1 cellular context compared by ENCODE assay signal in genomic region chr6:150835620-150836019, GRCh38.
TF ChIP-seq lines count a peak whose summit lies in the region.

No MANE protein-coding gene starts in this region.

TF ChIP-seq in K562, 482 proteins besides CTCF, POLR2A, EP300 and RAD21 (continued from another document):
- TF ChIP-seq ARID3B (CRISPR knock-in tag; IDR thresholded peaks at IDR 0.05; ENCODE audit: borderline replicate concordance) (no peak), BHLHE40 (IDR thresholded peaks at IDR 0.05; ENCODE audit: low read length) (no peak), ZC3H11A (IDR thresholded peaks at IDR 0.05; ENCODE audit: low read depth, low read length) (no peak), TBP (optimal IDR thresholded peaks at IDR 0.05; ENCODE audit: low read depth, low read length) (no peak), ZNF398 (CRISPR knock-in tag; IDR thresholded peaks at IDR 0.05) (no peak), TBL1XR1 (IDR thresholded peaks at IDR 0.05; ENCODE audit: low read length in 2 of 2) (no peak), RBM15 (IDR thresholded peaks at IDR 0.05; ENCODE audit: insufficient read depth, low read length) (no peak), CLOCK (CRISPR knock-in tag; IDR thresholded peaks at IDR 0.05; ENCODE audit: borderline replicate concordance) (no peak), ZNF197 (CRISPR knock-in tag; IDR thresholded peaks at IDR 0.05; ENCODE audit: low read depth) (no peak), RFX5 (IDR thresholded peaks at IDR 0.05; ENCODE audit: low read depth, low read length) (no peak), ZNF274 (IDR thresholded peaks at IDR 0.05; ENCODE audit: borderline replicate concordance, low read depth, low read length) (no peak), CBX1 (IDR thresholded peaks at IDR 0.05; ENCODE audit: low read depth) (no peak), MYC (IDR thresholded peaks at IDR 0.05; ENCODE audit: low read depth, low read length) (no peak), MYC (CRISPR knock-in tag; IDR thresholded peaks at IDR 0.05; ENCODE audit: borderline replicate concordance, low read depth) (no peak), ZNF584 (CRISPR knock-in tag; IDR thresholded peaks at IDR 0.05; ENCODE audit: low read depth) (no peak)
